Comparison of ENCODE assay signal across 8 cellular contexts in genomic region chr6:34888441-34888820, GRCh38. TPM values are rescaled to one million over a fixed set of nuclear protein-coding genes. Genes with fewer than 3 reads are reported as not detected.
DNase-seq lines count a peak whose midpoint lies in the region; ATAC-seq, FAIRE-seq and TF ChIP-seq lines count a peak whose summit lies in the region.

No MANE protein-coding gene starts in this region.

- POLR2A ChIA-PET in K562 (lab: Yijun Ruan, JAX) = interaction anchor here (0.6 to 8.6 kb wide), 20 partner anchors 9 to 606 kb away, joined by 3 to 108 read pairs (median 3); partner anchors contain the start of gene SNRPC

- H3K36me3 ChIP-seq in left ventricle myocardium inferior (peaks cover 11% of the 10 kb centered on the region), K562 (ENCODE audit: control insufficient read depth, insufficient read depth, low read length) (peaks cover 20% of the 10 kb centered on the region; the same call in 1 of the 3 replicates), uterus (no peaks in the 10 kb centered on the region)

- peak overlapping the region; percentile 96 for H3K4me3 Mint-ChIP-seq in memory B cell

- TSS peak; percentile 94 for BruUV-seq in K562 (replicated peaks; lab: Mats Ljungman, UMichigan)

- H3K27me3 Mint-ChIP-seq in memory B cell = no peaks in the 10 kb centered on the region

- H3K9ac ChIP-seq in K562 (ENCODE audit: insufficient read depth in 1 of 2, low read depth in 2 of 2, low read length in 2 of 2) = peak overlapping the region; percentile 89 to 96

- H3K9me1 ChIP-seq in K562 (ENCODE audit: control insufficient read depth, insufficient read depth, low read length) = no peaks in the 10 kb centered on the region

- no peak for TF ChIP-seq CTCF in left ventricle myocardium inferior (IDR thresholded peaks at IDR 0.05; ENCODE audit: borderline replicate concordance)
- TF ChIP-seq CTCF in K562 (IDR thresholded peaks at IDR 0.05 in 2 of 3, conservative IDR thresholded peaks at IDR 0.05 in 1 of 3; ENCODE audit: insufficient read depth in 2 of 3, low read depth in 1 of 3, low read length in 3 of 3) = no peak
- no peak for TF ChIP-seq CTCF in uterus (IDR thresholded peaks at IDR 0.05)

- H3K4me2 ChIP-seq in K562 (ENCODE audit: insufficient read depth, low read length) = peak overlapping the region; percentile 100

- TF ChIP-seq POLR2A in K562 (conservative IDR thresholded peaks at IDR 0.05) = no peak
- TF ChIP-seq POLR2A in uterus (IDR thresholded peaks at IDR 0.05) = no peak

- TF ChIP-seq EP300 in K562 (IDR thresholded peaks at IDR 0.05; ENCODE audit: low read length) = no peak

- H3K4me1 Mint-ChIP-seq in memory B cell = peaks cover 26% of the 10 kb centered on the region

- H3K9me3 ChIP-seq in left ventricle myocardium inferior (replicated peaks) (peaks cover 4% of the 10 kb centered on the region), K562 (replicated peaks; ENCODE audit: control insufficient read depth, insufficient read depth, low read depth, low read length) (no peaks in the 10 kb centered on the region), uterus (no peaks in the 10 kb centered on the region)

- H3K4me1 ChIP-seq in left ventricle myocardium inferior = peaks cover 69% of the 10 kb centered on the region
- peaks cover 11 to 19% of the 10 kb centered on the region in 2 experiments; a peak in 3 of 5 replicates for H3K4me1 ChIP-seq in K562 (replicated peaks in 1 of 2; ENCODE audit: control insufficient read depth in 2 of 2, insufficient read depth in 2 of 2, low read length in 2 of 2)
- peaks cover 0 to 7% of the 10 kb centered on the region in 2 donors for H3K4me1 ChIP-seq in uterus

- H3K36me3 Mint-ChIP-seq in memory B cell = peaks cover 13% of the 10 kb centered on the region

- 1% methylated on average over 7 of the region's 7 CpGs for WGBS in K562 (ENCODE audit: insufficient coverage, low coverage, missing lambda C conversion rate)

- H3K27ac Mint-ChIP-seq in memory B cell = peak overlapping the region; percentile 99

- peaks cover 5% of the 10 kb centered on the region for H3K9me3 Mint-ChIP-seq in memory B cell

- peak overlapping the region; percentile 85 for H3K4me3 ChIP-seq in left ventricle myocardium inferior
- peak overlapping the region; percentile 80 for H3K4me3 ChIP-seq in K562
- H3K4me3 ChIP-seq in uterus = peak overlapping the region; percentile 86 to 94

- in situ Hi-C loops in K562 (cut with MboI) (no loop called here), KBM-7 (cut with MboI; ENCODE audit: low pct_unique_long_range_greater_than_20kb, low sequenced_read_pairs) (no loop called here)

- CTCF ChIA-PET in K562 (lab: Yijun Ruan, JAX; ENCODE audit: low intra/inter-chr PET ratio) = no interaction called here

- ATAC-seq in left cardiac atrium (no peak), K562 (peak; percentile 2), memory B cell (ENCODE audit: low read depth) (no peak), HG03565 (IDR thresholded peaks at IDR 0.05; ENCODE audit: unreplicated experiment) (no peak), GM18873 (IDR thresholded peaks at IDR 0.05; ENCODE audit: low FRiP score, unreplicated experiment) (no peak)

- TF ChIP-seq RAD21 in K562 (CRISPR knock-in tag; conservative IDR thresholded peaks at IDR 0.05 in 1 of 2, IDR thresholded peaks at IDR 0.05 in 1 of 2) = no peak

- H3K27ac ChIP-seq in left ventricle myocardium inferior (replicated peaks) (peak overlapping the region; percentile 92), K562 (ENCODE audit: extremely low read depth, low read depth, low read length) (peak overlapping the region; percentile 96), uterus (peak overlapping the region; percentile 85 to 92)

- DNase-seq in left ventricle myocardium inferior (no peak), left cardiac atrium (no peak), K562 (ENCODE audit: extremely low read depth in 1 of 4, low spot score in 3 of 4) (no peak), memory B cell (ENCODE audit: low spot score in 2 of 2) (no peak), uterus (no peak), KBM-7 (no peak)

- intact Hi-C loops in left ventricle myocardium inferior (cut with micrococcal nuclease) (no loop called here), left cardiac atrium (cut with DNase I) (loop anchor here in 1 of 2 donors (10.0 kb wide), 1 partner anchor 86 kb away; no protein-coding TSS in a partner anchor), K562 (cut with micrococcal nuclease) (loop anchor here (10.0 kb wide), 1 partner anchor 256 kb away; the partner anchor contains the start of gene TCP11), uterus (cut with DNase I; ENCODE audit: low total_unique reads) (no loop called here)

- 0 out of 2 replicates have a peak, but pooled peaks cover 4% of the 10 kb centered on the region for H4K20me1 ChIP-seq in K562 (replicated peaks; ENCODE audit: control insufficient read depth, insufficient read depth, low read length)

- FAIRE-seq in K562 (lab: Jason Lieb, UNC) = peak; percentile 11

- H3K27me3 ChIP-seq in left ventricle myocardium inferior (ENCODE audit: low read depth) (no peaks in the 10 kb centered on the region), K562 (ENCODE audit: control insufficient read depth in 2 of 2, insufficient read depth in 2 of 2, low read length in 2 of 2) (no peaks in the 10 kb centered on the region), uterus (no peaks in the 10 kb centered on the region)

- peak overlapping the region; percentile 98 for H2AFZ ChIP-seq in K562 (ENCODE audit: low read depth, low read length)

- H3K79me2 ChIP-seq in K562 (ENCODE audit: control insufficient read depth, insufficient read depth, low read length) = peaks cover 72% of the 10 kb centered on the region

TF ChIP-seq in K562, 482 proteins besides CTCF, POLR2A, EP300 and RAD21 (continues in another document):
- TF ChIP-seq, protein P1, sequence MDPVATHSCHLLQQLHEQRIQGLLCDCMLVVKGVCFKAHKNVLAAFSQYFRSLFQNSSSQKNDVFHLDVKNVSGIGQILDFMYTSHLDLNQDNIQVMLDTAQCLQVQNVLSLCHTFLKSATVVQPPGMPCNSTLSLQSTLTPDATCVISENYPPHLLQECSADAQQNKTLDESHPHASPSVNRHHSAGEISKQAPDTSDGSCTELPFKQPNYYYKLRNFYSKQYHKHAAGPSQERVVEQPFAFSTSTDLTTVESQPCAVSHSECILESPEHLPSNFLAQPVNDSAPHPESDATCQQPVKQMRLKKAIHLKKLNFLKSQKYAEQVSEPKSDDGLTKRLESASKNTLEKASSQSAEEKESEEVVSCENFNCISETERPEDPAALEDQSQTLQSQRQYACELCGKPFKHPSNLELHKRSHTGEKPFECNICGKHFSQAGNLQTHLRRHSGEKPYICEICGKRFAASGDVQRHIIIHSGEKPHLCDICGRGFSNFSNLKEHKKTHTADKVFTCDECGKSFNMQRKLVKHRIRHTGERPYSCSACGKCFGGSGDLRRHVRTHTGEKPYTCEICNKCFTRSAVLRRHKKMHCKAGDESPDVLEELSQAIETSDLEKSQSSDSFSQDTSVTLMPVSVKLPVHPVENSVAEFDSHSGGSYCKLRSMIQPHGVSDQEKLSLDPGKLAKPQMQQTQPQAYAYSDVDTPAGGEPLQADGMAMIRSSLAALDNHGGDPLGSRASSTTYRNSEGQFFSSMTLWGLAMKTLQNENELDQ (CRISPR knock-in tag; IDR thresholded peaks at IDR 0.05; ENCODE audit: borderline replicate concordance) = no peak
- TF ChIP-seq BRCA1 (IDR thresholded peaks at IDR 0.05) (no peak), BRCA1 (CRISPR knock-in tag; IDR thresholded peaks at IDR 0.05) (no peak), NR1H2 (CRISPR knock-in tag; IDR thresholded peaks at IDR 0.05) (0 out of 2 replicates have a peak, but pooled peaks have one; percentile 10)

RNA-seq across cellular contexts. Expression of gene TAF11, which starts 0.6 kb away (rescaled TPM):
- total RNA-seq in left ventricle myocardium inferior (18.1 TPM), left cardiac atrium (10 to 100 TPM; 16.6 to 20.5 TPM), K562 (2014; rRNA removed) (40.9 and 59.3 TPM in 2 replicates), K562 (2014; rRNA removed; fragmentation: Illumina TruSeq; extraction: Trizol) (71.9 and 83.0 TPM in 2 replicates), K562 (2015; rRNA removed; fragmentation: Illumina TruSeq; extraction: Trizol) (65.9 and 73.2 TPM in 2 replicates), K562 (2021) (49.4 and 52.7 TPM in 2 replicates), uterus (10 to 100 TPM; 12.8 to 24.8 (median 19.8) TPM)
- 29.2 and 52.2 TPM in 2 replicates for total RNA-seq in K562 (2011; cell fraction: chromatin; rRNA removed; ENCODE audit: low replicate concordance)
- total RNA-seq in K562 (2011; cell fraction: nucleolus; rRNA removed) = 25.0 and 26.5 TPM in 2 replicates
- total RNA-seq in K562 (2011; cell fraction: nucleoplasm; rRNA removed) = 35.7 and 46.0 TPM in 2 replicates
- polyA plus RNA-seq in K562 (2011; rRNA removed) (70.6 and 91.9 TPM in 2 replicates), K562 (2014; fragmentation: Illumina TruSeq; extraction: Trizol) (67.5 and 74.2 TPM in 2 replicates), K562 (2014; fragmentation: Nextera tagmentation; extraction: Ambion mirVana) (10 to 100 TPM; 42.0 to 44.9 TPM), K562 (2014; rRNA removed) (74.7 and 77.2 TPM in 2 replicates)
- 26.4 and 54.7 TPM in 2 replicates for polyA plus RNA-seq in K562 (2011; cell fraction: cytosol; rRNA removed)
- polyA plus RNA-seq in K562 (2011; cell fraction: nucleus; rRNA removed) = 34.5 and 45.8 TPM in 2 replicates
- 43.8 and 49.9 TPM in 2 replicates for polyA plus RNA-seq in K562 (2012)
- polyA minus RNA-seq in K562 (2011; rRNA and poly(A)+ RNA removed) = 30.6 and 33.4 TPM in 2 replicates
- polyA minus RNA-seq in K562 (2011; cell fraction: cytosol; rRNA and poly(A)+ RNA removed) = 12.2 and 14.1 TPM in 2 replicates
- polyA minus RNA-seq in K562 (2011; cell fraction: nucleus; rRNA and poly(A)+ RNA removed) = 12.3 and 18.2 TPM in 2 replicates

RNA-seq across cellular contexts. Expression of gene ANKS1A, which starts 0.6 kb away (rescaled TPM):
- total RNA-seq in left ventricle myocardium inferior (33.5 TPM), left cardiac atrium (10 to 100 TPM; 20.9 to 26.4 TPM), K562 (2014; rRNA removed) (6.2 and 8.7 TPM in 2 replicates), K562 (2014; rRNA removed; fragmentation: Illumina TruSeq; extraction: Trizol) (3.6 and 4.3 TPM in 2 replicates), K562 (2015; rRNA removed; fragmentation: Illumina TruSeq; extraction: Trizol) (5.3 and 5.7 TPM in 2 replicates), K562 (2021) (11.6 and 13.8 TPM in 2 replicates), uterus (10 to 100 TPM; 12.1 to 31.8 (median 24.1) TPM)
- total RNA-seq in K562 (2011; cell fraction: chromatin; rRNA removed; ENCODE audit: low replicate concordance) = 48.2 and 58.7 TPM in 2 replicates
- 18.5 and 20.9 TPM in 2 replicates for total RNA-seq in K562 (2011; cell fraction: nucleolus; rRNA removed)
- total RNA-seq in K562 (2011; cell fraction: nucleoplasm; rRNA removed) = 19.7 and 20.3 TPM in 2 replicates
- polyA plus RNA-seq in K562 (2011; rRNA removed) (3.8 and 6.2 TPM in 2 replicates), K562 (2014; fragmentation: Illumina TruSeq; extraction: Trizol) (9.4 and 9.8 TPM in 2 replicates), K562 (2014; fragmentation: Nextera tagmentation; extraction: Ambion mirVana) (1 to 10 TPM; 1.1 to 1.5 TPM), K562 (2014; rRNA removed) (5.4 and 5.7 TPM in 2 replicates)
- 3.0 and 3.5 TPM in 2 replicates for polyA plus RNA-seq in K562 (2011; cell fraction: cytosol; rRNA removed)
- polyA plus RNA-seq in K562 (2011; cell fraction: nucleus; rRNA removed) = 9.2 and 13.2 TPM in 2 replicates
- 9.3 and 11.1 TPM in 2 replicates for polyA plus RNA-seq in K562 (2012)
- 9.5 and 12.5 TPM in 2 replicates for polyA minus RNA-seq in K562 (2011; rRNA and poly(A)+ RNA removed)
- 5.9 and 11.5 TPM in 2 replicates for polyA minus RNA-seq in K562 (2011; cell fraction: cytosol; rRNA and poly(A)+ RNA removed)
- polyA minus RNA-seq in K562 (2011; cell fraction: nucleus; rRNA and poly(A)+ RNA removed) = 7.1 and 10.3 TPM in 2 replicates
